Comparison of ENCODE assay signal across 1 cellular context in genomic region chr9:130939405-130939941, GRCh38.
TF ChIP-seq lines count a peak whose summit lies in the region.

No MANE protein-coding gene starts in this region.

TF ChIP-seq in Ishikawa, 13 proteins besides CTCF, POLR2A, EP300 and RAD21 (continued from another document):
- TF ChIP-seq ZBTB7A (IDR thresholded peaks at IDR 0.05; ENCODE audit: low read depth): peak; percentile 92
- no peak for TF ChIP-seq TEAD4 (IDR thresholded peaks at IDR 0.05)
- no peak for TF ChIP-seq CREB1 (IDR thresholded peaks at IDR 0.05; ENCODE audit: low read depth)
- TF ChIP-seq EGR1 (IDR thresholded peaks at IDR 0.05): no peak
- no peak for TF ChIP-seq FOXM1 (IDR thresholded peaks at IDR 0.05; ENCODE audit: borderline replicate concordance, low read depth)
- 0 out of 2 replicates have a peak, but pooled peaks have one; percentile 22 for TF ChIP-seq MAX (IDR thresholded peaks at IDR 0.05)
- TF ChIP-seq YY1 (IDR thresholded peaks at IDR 0.05; ENCODE audit: low read depth): no peak
- no peak for TF ChIP-seq CEBPB (IDR thresholded peaks at IDR 0.05)
